ENCODE assay signal across 1 cellular context in the genomic region with DNA sequence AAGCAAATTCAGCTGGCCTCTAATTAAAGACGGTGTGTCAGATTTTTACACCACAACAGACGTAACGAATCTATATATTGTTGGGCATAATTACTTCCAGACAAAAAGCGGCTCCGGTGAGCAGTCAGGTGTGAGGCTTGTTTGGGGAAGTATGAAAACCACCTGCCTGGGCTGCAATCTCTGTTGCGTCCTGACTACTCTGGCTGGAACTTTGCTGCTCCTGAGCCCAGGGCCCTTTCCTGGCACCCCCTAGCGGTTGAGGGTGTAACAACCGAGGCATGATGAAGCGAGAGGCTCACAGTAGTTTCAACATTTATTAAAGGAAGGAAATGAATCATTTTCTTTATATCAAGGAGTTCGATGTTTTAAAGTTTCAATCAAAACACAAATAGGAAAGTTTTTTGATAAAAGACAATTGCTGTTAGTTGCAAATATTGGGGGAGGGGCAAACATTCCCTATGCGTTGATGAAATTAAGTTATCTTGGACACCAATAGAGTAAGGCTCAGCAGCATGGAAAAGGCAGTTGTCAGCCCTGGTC.
TF ChIP-seq lines count a peak whose summit lies in the region.

No MANE protein-coding gene starts in this region.

TF ChIP-seq in HepG2, 621 proteins besides CTCF, POLR2A, EP300 and RAD21 (continued from another document):
- TF ChIP-seq, protein P1, sequence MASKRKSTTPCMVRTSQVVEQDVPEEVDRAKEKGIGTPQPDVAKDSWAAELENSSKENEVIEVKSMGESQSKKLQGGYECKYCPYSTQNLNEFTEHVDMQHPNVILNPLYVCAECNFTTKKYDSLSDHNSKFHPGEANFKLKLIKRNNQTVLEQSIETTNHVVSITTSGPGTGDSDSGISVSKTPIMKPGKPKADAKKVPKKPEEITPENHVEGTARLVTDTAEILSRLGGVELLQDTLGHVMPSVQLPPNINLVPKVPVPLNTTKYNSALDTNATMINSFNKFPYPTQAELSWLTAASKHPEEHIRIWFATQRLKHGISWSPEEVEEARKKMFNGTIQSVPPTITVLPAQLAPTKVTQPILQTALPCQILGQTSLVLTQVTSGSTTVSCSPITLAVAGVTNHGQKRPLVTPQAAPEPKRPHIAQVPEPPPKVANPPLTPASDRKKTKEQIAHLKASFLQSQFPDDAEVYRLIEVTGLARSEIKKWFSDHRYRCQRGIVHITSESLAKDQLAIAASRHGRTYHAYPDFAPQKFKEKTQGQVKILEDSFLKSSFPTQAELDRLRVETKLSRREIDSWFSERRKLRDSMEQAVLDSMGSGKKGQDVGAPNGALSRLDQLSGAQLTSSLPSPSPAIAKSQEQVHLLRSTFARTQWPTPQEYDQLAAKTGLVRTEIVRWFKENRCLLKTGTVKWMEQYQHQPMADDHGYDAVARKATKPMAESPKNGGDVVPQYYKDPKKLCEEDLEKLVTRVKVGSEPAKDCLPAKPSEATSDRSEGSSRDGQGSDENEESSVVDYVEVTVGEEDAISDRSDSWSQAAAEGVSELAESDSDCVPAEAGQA (IDR thresholded peaks at IDR 0.05; ENCODE audit: low read depth) = no peak
- TF ChIP-seq, protein P1 (CRISPR knock-in tag; IDR thresholded peaks at IDR 0.05; ENCODE audit: borderline replicate concordance) = no peak
- TF ChIP-seq ATRX (CRISPR knock-in tag; IDR thresholded peaks at IDR 0.05; ENCODE audit: borderline replicate concordance) = no peak
- TF ChIP-seq YY1 (IDR thresholded peaks at IDR 0.05; ENCODE audit: insufficient read depth, insufficient replicate concordance, low read depth, low read length) = peak; percentile 20
- TF ChIP-seq TCF7L2 (IDR thresholded peaks at IDR 0.05; ENCODE audit: low read depth, low read length) = no peak
- TF ChIP-seq, protein P2, sequence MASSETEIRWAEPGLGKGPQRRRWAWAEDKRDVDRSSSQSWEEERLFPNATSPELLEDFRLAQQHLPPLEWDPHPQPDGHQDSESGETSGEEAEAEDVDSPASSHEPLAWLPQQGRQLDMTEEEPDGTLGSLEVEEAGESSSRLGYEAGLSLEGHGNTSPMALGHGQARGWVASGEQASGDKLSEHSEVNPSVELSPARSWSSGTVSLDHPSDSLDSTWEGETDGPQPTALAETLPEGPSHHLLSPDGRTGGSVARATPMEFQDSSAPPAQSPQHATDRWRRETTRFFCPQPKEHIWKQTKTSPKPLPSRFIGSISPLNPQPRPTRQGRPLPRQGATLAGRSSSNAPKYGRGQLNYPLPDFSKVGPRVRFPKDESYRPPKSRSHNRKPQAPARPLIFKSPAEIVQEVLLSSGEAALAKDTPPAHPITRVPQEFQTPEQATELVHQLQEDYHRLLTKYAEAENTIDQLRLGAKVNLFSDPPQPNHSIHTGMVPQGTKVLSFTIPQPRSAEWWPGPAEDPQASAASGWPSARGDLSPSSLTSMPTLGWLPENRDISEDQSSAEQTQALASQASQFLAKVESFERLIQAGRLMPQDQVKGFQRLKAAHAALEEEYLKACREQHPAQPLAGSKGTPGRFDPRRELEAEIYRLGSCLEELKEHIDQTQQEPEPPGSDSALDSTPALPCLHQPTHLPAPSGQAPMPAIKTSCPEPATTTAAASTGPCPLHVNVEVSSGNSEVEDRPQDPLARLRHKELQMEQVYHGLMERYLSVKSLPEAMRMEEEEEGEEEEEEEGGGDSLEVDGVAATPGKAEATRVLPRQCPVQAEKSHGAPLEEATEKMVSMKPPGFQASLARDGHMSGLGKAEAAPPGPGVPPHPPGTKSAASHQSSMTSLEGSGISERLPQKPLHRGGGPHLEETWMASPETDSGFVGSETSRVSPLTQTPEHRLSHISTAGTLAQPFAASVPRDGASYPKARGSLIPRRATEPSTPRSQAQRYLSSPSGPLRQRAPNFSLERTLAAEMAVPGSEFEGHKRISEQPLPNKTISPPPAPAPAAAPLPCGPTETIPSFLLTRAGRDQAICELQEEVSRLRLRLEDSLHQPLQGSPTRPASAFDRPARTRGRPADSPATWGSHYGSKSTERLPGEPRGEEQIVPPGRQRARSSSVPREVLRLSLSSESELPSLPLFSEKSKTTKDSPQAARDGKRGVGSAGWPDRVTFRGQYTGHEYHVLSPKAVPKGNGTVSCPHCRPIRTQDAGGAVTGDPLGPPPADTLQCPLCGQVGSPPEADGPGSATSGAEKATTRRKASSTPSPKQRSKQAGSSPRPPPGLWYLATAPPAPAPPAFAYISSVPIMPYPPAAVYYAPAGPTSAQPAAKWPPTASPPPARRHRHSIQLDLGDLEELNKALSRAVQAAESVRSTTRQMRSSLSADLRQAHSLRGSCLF (CRISPR knock-in tag; IDR thresholded peaks at IDR 0.05; ENCODE audit: borderline replicate concordance) = no peak
- TF ChIP-seq FOXA1 (IDR thresholded peaks at IDR 0.05) = no peak
- TF ChIP-seq FOXA1 (CRISPR knock-in tag; IDR thresholded peaks at IDR 0.05) = peak; percentile 64
- no peak for TF ChIP-seq ZEB1 (IDR thresholded peaks at IDR 0.05; ENCODE audit: insufficient replicate concordance, low read depth)
- no peak for TF ChIP-seq NR3C1 (CRISPR knock-in tag; IDR thresholded peaks at IDR 0.05)
- TF ChIP-seq HDAC2 (CRISPR knock-in tag; IDR thresholded peaks at IDR 0.05) = peak; percentile 36; the same call in 1 of the 2 replicates
- TF ChIP-seq ZNF331 (CRISPR knock-in tag; IDR thresholded peaks at IDR 0.05) = peak; percentile 55; the same call in 1 of the 2 replicates
- TF ChIP-seq ZZZ3 (CRISPR knock-in tag; IDR thresholded peaks at IDR 0.05; ENCODE audit: borderline replicate concordance) = no peak
- TF ChIP-seq, protein P3, sequence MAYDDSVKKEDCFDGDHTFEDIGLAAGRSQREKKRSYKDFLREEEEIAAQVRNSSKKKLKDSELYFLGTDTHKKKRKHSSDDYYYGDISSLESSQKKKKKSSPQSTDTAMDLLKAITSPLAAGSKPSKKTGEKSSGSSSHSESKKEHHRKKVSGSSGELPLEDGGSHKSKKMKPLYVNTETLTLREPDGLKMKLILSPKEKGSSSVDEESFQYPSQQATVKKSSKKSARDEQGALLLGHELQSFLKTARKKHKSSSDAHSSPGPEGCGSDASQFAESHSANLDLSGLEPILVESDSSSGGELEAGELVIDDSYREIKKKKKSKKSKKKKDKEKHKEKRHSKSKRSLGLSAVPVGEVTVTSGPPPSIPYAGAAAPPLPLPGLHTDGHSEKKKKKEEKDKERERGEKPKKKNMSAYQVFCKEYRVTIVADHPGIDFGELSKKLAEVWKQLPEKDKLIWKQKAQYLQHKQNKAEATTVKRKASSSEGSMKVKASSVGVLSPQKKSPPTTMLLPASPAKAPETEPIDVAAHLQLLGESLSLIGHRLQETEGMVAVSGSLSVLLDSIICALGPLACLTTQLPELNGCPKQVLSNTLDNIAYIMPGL (CRISPR knock-in tag; IDR thresholded peaks at IDR 0.05; ENCODE audit: borderline replicate concordance in 1 of 2, low read depth in 1 of 2) = peak; percentile 37 to 45; a peak in 1 of 4 replicates
- TF ChIP-seq CBX2 (IDR thresholded peaks at IDR 0.05; ENCODE audit: low read depth, low read length) = no peak
- no peak for TF ChIP-seq CBX2 (CRISPR knock-in tag; IDR thresholded peaks at IDR 0.05; ENCODE audit: low read depth)
- TF ChIP-seq KDM2A (CRISPR knock-in tag; IDR thresholded peaks at IDR 0.05; ENCODE audit: borderline replicate concordance, low read depth) = peak; percentile 74; the same call in 1 of the 2 replicates
- TF ChIP-seq FOXA3 (CRISPR knock-in tag; IDR thresholded peaks at IDR 0.05) = peak; percentile 62
- TF ChIP-seq IRF2 (CRISPR knock-in tag; IDR thresholded peaks at IDR 0.05) = 0 out of 2 replicates have a peak, but pooled peaks have one; percentile 44
- no peak for TF ChIP-seq ZSCAN22 (CRISPR knock-in tag; IDR thresholded peaks at IDR 0.05)
- TF ChIP-seq XRCC5 (optimal IDR thresholded peaks at IDR 0.05; ENCODE audit: low read length) = peak; percentile 82
- TF ChIP-seq SYNCRIP (IDR thresholded peaks at IDR 0.05; ENCODE audit: insufficient read depth, low read depth, low read length) = no peak
- no peak for TF ChIP-seq NCOA2 (CRISPR knock-in tag; IDR thresholded peaks at IDR 0.05)
- TF ChIP-seq SALL1 (CRISPR knock-in tag; IDR thresholded peaks at IDR 0.05) = 0 out of 2 replicates have a peak, but pooled peaks have one; percentile 20
- TF ChIP-seq, protein P4, sequence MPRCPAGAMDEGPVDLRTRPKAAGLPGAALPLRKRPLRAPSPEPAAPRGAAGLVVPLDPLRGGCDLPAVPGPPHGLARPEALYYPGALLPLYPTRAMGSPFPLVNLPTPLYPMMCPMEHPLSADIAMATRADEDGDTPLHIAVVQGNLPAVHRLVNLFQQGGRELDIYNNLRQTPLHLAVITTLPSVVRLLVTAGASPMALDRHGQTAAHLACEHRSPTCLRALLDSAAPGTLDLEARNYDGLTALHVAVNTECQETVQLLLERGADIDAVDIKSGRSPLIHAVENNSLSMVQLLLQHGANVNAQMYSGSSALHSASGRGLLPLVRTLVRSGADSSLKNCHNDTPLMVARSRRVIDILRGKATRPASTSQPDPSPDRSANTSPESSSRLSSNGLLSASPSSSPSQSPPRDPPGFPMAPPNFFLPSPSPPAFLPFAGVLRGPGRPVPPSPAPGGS (CRISPR knock-in tag; IDR thresholded peaks at IDR 0.05) = no peak
- peak; percentile 57 for TF ChIP-seq ZFP36 (IDR thresholded peaks at IDR 0.05; ENCODE audit: borderline replicate concordance, low read depth, low read length, partially characterized antibody)
- TF ChIP-seq ZNF121 (CRISPR knock-in tag; IDR thresholded peaks at IDR 0.05) = peak; percentile 38; the same call in 1 of the 2 replicates
- no peak for TF ChIP-seq ZMYM2 (CRISPR knock-in tag; IDR thresholded peaks at IDR 0.05)
- no peak for TF ChIP-seq HDAC6 (IDR thresholded peaks at IDR 0.05; ENCODE audit: low read depth, low read length)
